ENCODE assay signal across 25 cellular contexts in the genomic region with DNA sequence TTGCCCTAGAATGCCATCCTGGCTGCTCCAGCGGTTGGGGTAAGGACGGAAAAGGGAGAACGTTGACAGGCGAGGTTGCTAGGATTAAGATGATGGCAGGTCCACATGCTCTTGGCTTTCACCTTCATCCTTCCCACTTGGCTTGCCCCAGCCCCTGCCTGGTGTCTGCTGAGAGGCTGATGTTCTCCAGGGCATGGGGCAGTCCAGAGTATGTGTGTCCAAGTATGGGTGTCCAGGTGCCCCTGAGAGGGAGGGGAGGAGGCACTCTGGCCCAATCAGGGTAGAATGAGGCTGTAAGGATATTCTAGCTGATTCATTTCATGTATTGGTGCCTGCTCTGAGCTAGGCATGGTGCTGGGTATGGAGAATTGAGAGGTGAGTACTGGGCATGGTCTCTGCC. TPM values are rescaled to one million over a fixed set of nuclear protein-coding genes. Genes with fewer than 3 reads are reported as not detected.
A peak's percentile ranks its signal among the peaks of the same experiment; 100 is the strongest.
DNase-seq lines count a peak whose midpoint lies in the region; ATAC-seq and TF ChIP-seq lines count a peak whose summit lies in the region.
"Had no signal": no experiment of that assay in that cellular context is flagged by ENCODE, and none has a peak within 500 bp of the region (broad histone marks: within the 10 kb centered on the region; RNA-seq: fewer than 3 reads in every experiment).

No MANE protein-coding gene starts in this region.

- H3K4ac ChIP-seq in neuronal stem cell (ENCODE audit: low read length): no peak overlapping the region

- H3K4me3 Mint-ChIP-seq in chondrocyte (ENCODE audit: unreplicated experiment): no peak overlapping the region
- H3K4me3 Mint-ChIP-seq: CD8-positive, alpha-beta memory T cell had no signal

- H3K27ac ChIP-seq in neuronal stem cell (replicated peaks; ENCODE audit: low read length): no peak overlapping the region
- peak overlapping the region; percentile 80 to 84 for H3K27ac ChIP-seq in uterus
- H3K27ac ChIP-seq in left ventricle myocardium inferior (replicated peaks): no peak overlapping the region
- no peak overlapping the region for H3K27ac ChIP-seq in gastrocnemius medialis
- H3K27ac ChIP-seq: C4-2B, GM23248, KMS-11 had no signal

- no peak overlapping the region for H4K91ac ChIP-seq in neuronal stem cell (ENCODE audit: low read depth, low read length, poor library complexity)

- no peak overlapping the region for H2BK5ac ChIP-seq in neuronal stem cell (ENCODE audit: low read length)

- no peaks in the 10 kb centered on the region for H3K36me3 ChIP-seq in neuronal stem cell (replicated peaks in 1 of 2; ENCODE audit: control insufficient read depth in 2 of 2, insufficient read depth in 2 of 2, low read length in 2 of 2)
- H3K36me3 ChIP-seq in uterus: no peaks in the 10 kb centered on the region
- H3K36me3 ChIP-seq in left ventricle myocardium inferior: no peaks in the 10 kb centered on the region
- no peaks in the 10 kb centered on the region for H3K36me3 ChIP-seq in gastrocnemius medialis
- H3K36me3 ChIP-seq in MG63: no peaks in the 10 kb centered on the region

- ATAC-seq in gastrocnemius medialis: no peak
- ATAC-seq: HCT116 had no signal

- no peak for TF ChIP-seq POLR2A in uterus (IDR thresholded peaks at IDR 0.05)
- no peak for TF ChIP-seq POLR2A in gastrocnemius medialis (IDR thresholded peaks at IDR 0.05)

- no peak overlapping the region for H3K23ac ChIP-seq in neuronal stem cell (ENCODE audit: low read depth, low read length, poor library complexity)

- in situ Hi-C loops in gastrocnemius medialis (cut with MboI; ENCODE audit: low sequenced_read_pairs in 4 of 4): no loop called here

- no peak overlapping the region for H2BK120ac ChIP-seq in neuronal stem cell (ENCODE audit: low read depth, low read length)

- peaks cover 0 to 10% (median 0%) of the 10 kb centered on the region in 3 experiments for H3K27me3 ChIP-seq in neuronal stem cell (ENCODE audit: control insufficient read depth in 3 of 3, insufficient read depth in 3 of 3, low read depth in 1 of 3, low read length in 3 of 3)
- H3K27me3 ChIP-seq in uterus: no peaks in the 10 kb centered on the region
- H3K27me3 ChIP-seq in left ventricle myocardium inferior (ENCODE audit: low read depth): peaks cover 21% of the 10 kb centered on the region
- no peaks in the 10 kb centered on the region for H3K27me3 ChIP-seq in gastrocnemius medialis
- no peaks in the 10 kb centered on the region; the same call in 1 of the 2 replicates for H3K27me3 ChIP-seq in MG63

- H3K18ac ChIP-seq in neuronal stem cell (ENCODE audit: low read length): no peak overlapping the region

- H2BK12ac ChIP-seq in neuronal stem cell (ENCODE audit: low read length): no peak overlapping the region

- H2AK5ac ChIP-seq in neuronal stem cell (ENCODE audit: low read depth, low read length): no peak overlapping the region

- no peaks in the 10 kb centered on the region for H3K36me3 Mint-ChIP-seq in chondrocyte (ENCODE audit: low read depth)
- H3K36me3 Mint-ChIP-seq: CD8-positive, alpha-beta memory T cell had no signal

- no peak overlapping the region for H2BK15ac ChIP-seq in neuronal stem cell (ENCODE audit: low read length)

- H3K27ac Mint-ChIP-seq in chondrocyte (ENCODE audit: unreplicated experiment): no peak overlapping the region

- H3K4me1 Mint-ChIP-seq in chondrocyte (ENCODE audit: low read depth): peaks cover 14% of the 10 kb centered on the region

- peak; percentile 28 for DNase-seq in activated effector memory CD4-positive, alpha-beta T cell treated with anti-CD3 and anti-CD28 coated beads, Interleukin-2, amount 50 U/mL, for 16 hours
- no peak for DNase-seq in activated effector memory CD4-positive, alpha-beta T cell treated with Interleukin-2 at 50 U/mL for 16 hours
- DNase-seq in chondrocyte (ENCODE audit: low spot score): peak; percentile 46
- DNase-seq in neuronal stem cell (ENCODE audit: low spot score): no peak
- no peak for DNase-seq in uterus
- no peak for DNase-seq in left ventricle myocardium inferior
- DNase-seq in gastrocnemius medialis: no peak
- no peak for DNase-seq in MG63
- DNase-seq: Calu3; CD8-positive, alpha-beta memory T cell; DMS153; GDM1; GM23248; IMR-90; NCI-H1105 treated with DMSO at 0.1 percent for 48 hours; NCI-H1694; NCI-H446 treated with DMSO at 0.1 percent for 48 hours; NCI-H526 treated with DMSO at 0.1 percent for 48 hours; SHP77 had no signal

- H2AFZ ChIP-seq in neuronal stem cell (ENCODE audit: low read length): no peak overlapping the region
- H2AFZ ChIP-seq: GM23248 had no signal

- intact Hi-C loops in uterus (cut with DNase I; ENCODE audit: low total_unique reads): no loop called here
- intact Hi-C loops in left ventricle myocardium inferior (cut with micrococcal nuclease): no loop called here
- intact Hi-C loops in gastrocnemius medialis (cut with DNase I; ENCODE audit: low total_unique reads): no loop called here

- no peak for TF ChIP-seq CTCF in chondrocyte (IDR thresholded peaks at IDR 0.05)
- no peak for TF ChIP-seq CTCF in uterus (IDR thresholded peaks at IDR 0.05)
- no peak for TF ChIP-seq CTCF in left ventricle myocardium inferior (IDR thresholded peaks at IDR 0.05; ENCODE audit: borderline replicate concordance)
- no peak for TF ChIP-seq CTCF in gastrocnemius medialis (IDR thresholded peaks at IDR 0.05 in 4 of 5, conservative IDR thresholded peaks at IDR 0.05 in 1 of 5)

- H4K8ac ChIP-seq in neuronal stem cell (ENCODE audit: low read depth, low read length): peak overlapping the region; percentile 72

- H3K4me3 ChIP-seq in neuronal stem cell (ENCODE audit: low read length in 2 of 2) (no peak overlapping the region), uterus (no peak overlapping the region), left ventricle myocardium inferior (no peak overlapping the region), gastrocnemius medialis (no peak overlapping the region), MG63 (no peak overlapping the region)
- H3K4me3 ChIP-seq: GM23248 had no signal

- WGBS in neuronal stem cell (ENCODE audit: extremely low coverage in 2 of 2, insufficient read length in 2 of 2, insufficient replicate concordance in 1 of 2), 2 donors: no CpG with 5 or more reads among the region's 4 CpGs

- H3K9me3 ChIP-seq in neuronal stem cell (replicated peaks in 1 of 2; ENCODE audit: control insufficient read depth in 2 of 2, insufficient read depth in 1 of 2, low read depth in 1 of 2, low read length in 2 of 2): no peaks in the 10 kb centered on the region
- H3K9me3 ChIP-seq in uterus: no peaks in the 10 kb centered on the region
- no peaks in the 10 kb centered on the region for H3K9me3 ChIP-seq in left ventricle myocardium inferior (replicated peaks)
- H3K9me3 ChIP-seq in gastrocnemius medialis: no peaks in the 10 kb centered on the region
- no peaks in the 10 kb centered on the region for H3K9me3 ChIP-seq in MG63

- H3K9me3 Mint-ChIP-seq in chondrocyte (ENCODE audit: low read depth): no peaks in the 10 kb centered on the region
- H3K9me3 Mint-ChIP-seq: CD8-positive, alpha-beta memory T cell had no signal

- no peak overlapping the region for H3K4me2 ChIP-seq in neuronal stem cell (ENCODE audit: insufficient read depth, low read length, poor library complexity, severe bottlenecking)
- H3K4me2 ChIP-seq: KMS-11 had no signal

- no peak overlapping the region for H3K14ac ChIP-seq in neuronal stem cell (ENCODE audit: low read length)

- peaks cover 53% of the 10 kb centered on the region for H3K27me3 Mint-ChIP-seq in chondrocyte (ENCODE audit: low read depth)

- H3K4me1 ChIP-seq in neuronal stem cell (ENCODE audit: control insufficient read depth in 2 of 2, insufficient read depth in 1 of 2, low read depth in 1 of 2, low read length in 2 of 2): peaks cover 0 to 10% of the 10 kb centered on the region in 2 donors
- peaks cover 14 to 15% of the 10 kb centered on the region in 2 donors for H3K4me1 ChIP-seq in uterus
- peaks cover 7% of the 10 kb centered on the region for H3K4me1 ChIP-seq in left ventricle myocardium inferior
- H3K4me1 ChIP-seq in gastrocnemius medialis: no peaks in the 10 kb centered on the region

- no peaks in the 10 kb centered on the region for H3K79me1 ChIP-seq in neuronal stem cell (ENCODE audit: low read depth, low read length)

- H3K9ac ChIP-seq in neuronal stem cell (ENCODE audit: low read depth, low read length, poor library complexity): no peak overlapping the region
- H3K9ac ChIP-seq: GM23248, KMS-11 had no signal

RNA-seq across cellular contexts. Expression of gene NEURL1, which starts 12.6 kb away (rescaled TPM):
- 0.05 TPM in 1 of 3 replicates, not detected in the others for total RNA-seq in chondrocyte
- 1.4 TPM for polyA plus RNA-seq in neuronal stem cell (2013, experiment 1 of 2)
- 1.7 TPM for polyA plus RNA-seq in neuronal stem cell (2013, experiment 2 of 2)
- 10 to 100 TPM in 2 of 4 donors, 1 to 10 TPM in 2; 3.8 to 46.1 (median 14.1) TPM for total RNA-seq in uterus
- 0.14 TPM for total RNA-seq in left ventricle myocardium inferior
- 100 to 1,000 TPM in 2 of 4 donors, 10 to 100 TPM in 2; 67.6 to 147 (median 110) TPM for total RNA-seq in gastrocnemius medialis
- not detected in 2 replicates for total RNA-seq in MG63 (2014; rRNA removed; shearing (Covaris generic); ENCODE audit: low replicate concordance)
- total RNA-seq: A172, Calu3, Daoy had no signal

RNA-seq across cellular contexts. Expression of gene CALHM3, which starts 27.0 kb away (rescaled TPM):
- total RNA-seq in chondrocyte (not detected in 3 replicates), uterus (not detected), left ventricle myocardium inferior (not detected), gastrocnemius medialis (not detected)
- polyA plus RNA-seq in neuronal stem cell (2013, experiment 1 of 2): not detected
- polyA plus RNA-seq in neuronal stem cell (2013, experiment 2 of 2): 0.01 TPM
- not detected in 2 replicates for total RNA-seq in MG63 (2014; rRNA removed; shearing (Covaris generic); ENCODE audit: low replicate concordance)
- total RNA-seq: Calu3; CD8-positive, alpha-beta memory T cell; GM23248; IMR-90 had no signal
- polyA plus RNA-seq: AG04450; CD8-positive, alpha-beta memory T cell; GM23248; IMR-90 had no signal

RNA-seq across cellular contexts. Expression of gene CALHM1, which starts 47.4 kb away (rescaled TPM):
- total RNA-seq in chondrocyte: not detected in 3 replicates
- 0.06 TPM for polyA plus RNA-seq in neuronal stem cell (2013, experiment 1 of 2)
- 0.04 TPM for polyA plus RNA-seq in neuronal stem cell (2013, experiment 2 of 2)
- not detected for total RNA-seq in uterus
- not detected for total RNA-seq in left ventricle myocardium inferior
- not detected for total RNA-seq in gastrocnemius medialis
- total RNA-seq in MG63 (2014; rRNA removed; shearing (Covaris generic); ENCODE audit: low replicate concordance): not detected in 2 replicates
- total RNA-seq: A172; Calu3; CD8-positive, alpha-beta memory T cell; Daoy; GM23248; IMR-90 had no signal
- polyA plus RNA-seq: AG04450; CD8-positive, alpha-beta memory T cell; IMR-90 had no signal

RNA-seq across cellular contexts. Expression of gene CALHM2, which starts 53.9 kb away (rescaled TPM):
- total RNA-seq in chondrocyte (1.3 to 10.9 TPM (median 9.9 TPM) in 3 replicates), uterus (10 to 100 TPM; 29.7 to 98.7 (median 46.8) TPM), left ventricle myocardium inferior (11.3 TPM), gastrocnemius medialis (10 to 100 TPM in 3 of 4 donors, 1 to 10 TPM in 1; 8.9 to 19.8 (median 16.9) TPM)
- 6.0 TPM for polyA plus RNA-seq in neuronal stem cell (2013, experiment 1 of 2)
- polyA plus RNA-seq in neuronal stem cell (2013, experiment 2 of 2): 6.5 TPM
- total RNA-seq in MG63 (2014; rRNA removed; shearing (Covaris generic); ENCODE audit: low replicate concordance): not detected in 2 replicates

Comparison
In these comparisons a context has a peak if more than half of its experiments do, and no peak if none do; other contexts are left out.
1. DNase-seq: peak in activated effector memory CD4-positive, alpha-beta T cell treated with anti-CD3 and anti-CD28 coated beads, Interleukin-2, amount 50 U/mL, for 16 hours (single experiment) and chondrocyte (single experiment); none in activated effector memory CD4-positive, alpha-beta T cell treated with Interleukin-2 at 50 U/mL for 16 hours (single experiment), neuronal stem cell (single experiment), uterus (0 of 2), left ventricle myocardium inferior (single experiment), gastrocnemius medialis (0 of 2) and MG63 (single experiment).
2. H3K27ac ChIP-seq: peak in uterus (2 of 2); none in neuronal stem cell (single experiment), left ventricle myocardium inferior (single experiment) and gastrocnemius medialis (0 of 4).